20 cellular contexts compared by ENCODE assay signal in the genomic region with DNA sequence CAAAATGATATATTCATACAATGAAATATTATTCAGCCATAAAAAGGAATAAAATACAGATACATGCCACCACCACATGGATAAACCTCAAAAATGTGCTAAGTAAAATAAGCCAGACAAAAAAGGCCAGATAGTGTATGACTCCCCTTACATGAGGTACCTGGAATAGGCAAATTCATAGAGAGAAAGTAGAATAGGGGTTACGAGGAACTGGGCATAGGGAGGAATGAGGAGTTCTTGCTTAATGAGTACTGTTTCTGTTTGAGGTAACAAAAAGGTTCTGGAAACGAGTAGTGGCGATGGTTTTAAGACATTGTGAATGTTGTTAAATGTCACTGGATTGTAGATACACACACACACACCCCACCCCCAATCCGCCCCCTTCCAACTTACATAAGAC. TPM values are rescaled to one million over a fixed set of nuclear protein-coding genes. Genes with fewer than 3 reads are reported as not detected.
DNase-seq lines count a peak whose midpoint lies in the region; ATAC-seq and TF ChIP-seq lines count a peak whose summit lies in the region.
"Had no signal": no experiment of that assay in that cellular context is flagged by ENCODE, and none has a peak within 500 bp of the region (broad histone marks: within the 10 kb centered on the region; RNA-seq: fewer than 3 reads in every experiment).

No MANE protein-coding gene starts in this region.

- H3K9me3 Mint-ChIP-seq in natural killer cell, result no peaks in the 10 kb centered on the region
- no peaks in the 10 kb centered on the region for H3K9me3 Mint-ChIP-seq in natural killer cell treated with Interleukin-12 subunit alpha and Interleukin-12 subunit beta and Interleukin-15 and Interleukin-18, amount 100 ng/mL, for 72 hours
- no peaks in the 10 kb centered on the region for H3K9me3 Mint-ChIP-seq in activated T-helper 17 cell treated with anti-CD3 and anti-CD28 coated beads, Interleukin-2, amount 50 U/mL, for 72 hours
- H3K9me3 Mint-ChIP-seq in osteocyte (ENCODE audit: unreplicated experiment), result no peaks in the 10 kb centered on the region
- H3K9me3 Mint-ChIP-seq: activated CD4-positive, alpha-beta memory T cell treated with anti-CD3 and anti-CD28 coated beads for 36 hours; H9 had no signal

- TF ChIP-seq CTCF in natural killer cell (IDR thresholded peaks at IDR 0.05), result no peak
- no peak for TF ChIP-seq CTCF in osteocyte (IDR thresholded peaks at IDR 0.05)

- DNase-seq in natural killer cell (no peak), osteocyte (ENCODE audit: extremely low spot score, unreplicated experiment) (no peak), putamen (ENCODE audit: low spot score) (no peak)
- DNase-seq in natural killer cell treated with Interleukin-12 subunit alpha and Interleukin-12 subunit beta and Interleukin-15 and Interleukin-18, amount 100 ng/mL, for 72 hours (ENCODE audit: low spot score), result no peak
- DNase-seq in stimulated activated CD8-positive, alpha-beta memory T cell treated with anti-CD3 and anti-CD28 coated beads, Interleukin-4, amount 100 ng/mL, for 48 hours, result no peak
- DNase-seq: activated CD4-positive, alpha-beta memory T cell treated with anti-CD3 and anti-CD28 coated beads for 36 hours; DMS 273 treated with DMSO at 0.1 percent for 48 hours; H9; mesendoderm; NCI-H1417 treated with DMSO at 0.1 percent for 48 hours; NCI-H2081; NCI-H526; sigmoid colon; SK-N-SH; stimulated activated CD4-positive, alpha-beta T cell treated with anti-CD3 and anti-CD28 coated beads, Interleukin-4, amount 100 ng/mL, for 24 hours; testis had no signal

- H3K27me3 Mint-ChIP-seq in natural killer cell (ENCODE audit: low read depth in 2 of 2), result no peaks in the 10 kb centered on the region
- H3K27me3 Mint-ChIP-seq in natural killer cell treated with Interleukin-12 subunit alpha and Interleukin-12 subunit beta and Interleukin-15 and Interleukin-18, amount 100 ng/mL, for 72 hours, result no peaks in the 10 kb centered on the region
- no peaks in the 10 kb centered on the region for H3K27me3 Mint-ChIP-seq in activated T-helper 17 cell treated with anti-CD3 and anti-CD28 coated beads, Interleukin-2, amount 50 U/mL, for 72 hours
- H3K27me3 Mint-ChIP-seq in osteocyte (ENCODE audit: unreplicated experiment), result no peaks in the 10 kb centered on the region
- H3K27me3 Mint-ChIP-seq: activated CD4-positive, alpha-beta memory T cell treated with anti-CD3 and anti-CD28 coated beads for 36 hours; activated naive CD8-positive, alpha-beta T cell had no signal

- H3K4me3 Mint-ChIP-seq in natural killer cell (no peak overlapping the region), osteocyte (ENCODE audit: unreplicated experiment) (no peak overlapping the region)
- no peak overlapping the region for H3K4me3 Mint-ChIP-seq in natural killer cell treated with Interleukin-12 subunit alpha and Interleukin-12 subunit beta and Interleukin-15 and Interleukin-18, amount 100 ng/mL, for 72 hours
- no peak overlapping the region for H3K4me3 Mint-ChIP-seq in activated T-helper 17 cell treated with anti-CD3 and anti-CD28 coated beads, Interleukin-2, amount 50 U/mL, for 72 hours
- H3K4me3 Mint-ChIP-seq: activated CD4-positive, alpha-beta memory T cell treated with anti-CD3 and anti-CD28 coated beads for 36 hours; activated naive CD8-positive, alpha-beta T cell; H9 had no signal

- ATAC-seq in natural killer cell (no peak), GM18498 (IDR thresholded peaks at IDR 0.05; ENCODE audit: unreplicated experiment) (no peak)
- ATAC-seq in natural killer cell treated with Interleukin-12 subunit alpha and Interleukin-12 subunit beta and Interleukin-15 and Interleukin-18, amount 100 ng/mL, for 72 hours, result no peak
- peak; percentile 50 for ATAC-seq in activated T-helper 17 cell treated with anti-CD3 and anti-CD28 coated beads, Interleukin-2, amount 50 U/mL, for 72 hours (replicated peaks)
- ATAC-seq: activated CD4-positive, CD25-positive, alpha-beta regulatory T cell treated with anti-CD3 and anti-CD28 coated beads, Interleukin-2, amount 50 U/mL, for 24 hours had no signal

- H3K4me1 Mint-ChIP-seq in natural killer cell (peaks cover 48 to 63% of the 10 kb centered on the region in 2 donors), osteocyte (ENCODE audit: unreplicated experiment) (peaks cover 36% of the 10 kb centered on the region)
- peaks cover 48 to 51% of the 10 kb centered on the region in 2 donors for H3K4me1 Mint-ChIP-seq in natural killer cell treated with Interleukin-12 subunit alpha and Interleukin-12 subunit beta and Interleukin-15 and Interleukin-18, amount 100 ng/mL, for 72 hours (ENCODE audit: low read depth in 2 of 2)
- H3K4me1 Mint-ChIP-seq in activated T-helper 17 cell treated with anti-CD3 and anti-CD28 coated beads, Interleukin-2, amount 50 U/mL, for 72 hours, result peaks cover 39% of the 10 kb centered on the region

- intact Hi-C loops in natural killer cell (cut with micrococcal nuclease), result no loop called here

- H3K27ac Mint-ChIP-seq in natural killer cell, result peak overlapping the region; percentile 33 to 47
- no peak overlapping the region for H3K27ac Mint-ChIP-seq in natural killer cell treated with Interleukin-12 subunit alpha and Interleukin-12 subunit beta and Interleukin-15 and Interleukin-18, amount 100 ng/mL, for 72 hours
- no peak overlapping the region for H3K27ac Mint-ChIP-seq in activated T-helper 17 cell treated with anti-CD3 and anti-CD28 coated beads, Interleukin-2, amount 50 U/mL, for 72 hours
- H3K27ac Mint-ChIP-seq in osteocyte (ENCODE audit: unreplicated experiment), result peak overlapping the region; percentile 35
- H3K27ac Mint-ChIP-seq: activated naive CD8-positive, alpha-beta T cell had no signal

- H3K36me3 Mint-ChIP-seq in natural killer cell (no peaks in the 10 kb centered on the region), osteocyte (ENCODE audit: unreplicated experiment) (no peaks in the 10 kb centered on the region)
- no peaks in the 10 kb centered on the region for H3K36me3 Mint-ChIP-seq in natural killer cell treated with Interleukin-12 subunit alpha and Interleukin-12 subunit beta and Interleukin-15 and Interleukin-18, amount 100 ng/mL, for 72 hours
- peaks cover 13% of the 10 kb centered on the region for H3K36me3 Mint-ChIP-seq in activated T-helper 17 cell treated with anti-CD3 and anti-CD28 coated beads, Interleukin-2, amount 50 U/mL, for 72 hours (ENCODE audit: low read depth)

RNA-seq across cellular contexts. Expression of gene RAF1, which starts 8.2 kb away (rescaled TPM):
- total RNA-seq in natural killer cell, result 100 to 1,000 TPM; 142 to 168 (median 156) TPM
- 100 to 1,000 TPM; 122 to 155 TPM for total RNA-seq in natural killer cell treated with Interleukin-12 subunit alpha and Interleukin-12 subunit beta and Interleukin-15 and Interleukin-18, amount 100 ng/mL, for 72 hours
- 10 to 100 TPM; 91.5 to 97.3 TPM for total RNA-seq in activated T-helper 17 cell treated with anti-CD3 and anti-CD28 coated beads, Interleukin-2, amount 50 U/mL, for 72 hours
- total RNA-seq in osteocyte, result 87.3 and 90.3 TPM in 2 replicates

Comparison
In these comparisons a context has a peak if more than half of its experiments do, and no peak if none do; other contexts are left out.
1. H3K27ac Mint-ChIP-seq: peak in natural killer cell (2 of 2) and osteocyte (single experiment); none in natural killer cell treated with Interleukin-12 subunit alpha and Interleukin-12 subunit beta and Interleukin-15 and Interleukin-18, amount 100 ng/mL, for 72 hours (0 of 2) and activated T-helper 17 cell treated with anti-CD3 and anti-CD28 coated beads, Interleukin-2, amount 50 U/mL, for 72 hours (single experiment).